10 cellular contexts compared by ENCODE assay signal in the genomic region with DNA sequence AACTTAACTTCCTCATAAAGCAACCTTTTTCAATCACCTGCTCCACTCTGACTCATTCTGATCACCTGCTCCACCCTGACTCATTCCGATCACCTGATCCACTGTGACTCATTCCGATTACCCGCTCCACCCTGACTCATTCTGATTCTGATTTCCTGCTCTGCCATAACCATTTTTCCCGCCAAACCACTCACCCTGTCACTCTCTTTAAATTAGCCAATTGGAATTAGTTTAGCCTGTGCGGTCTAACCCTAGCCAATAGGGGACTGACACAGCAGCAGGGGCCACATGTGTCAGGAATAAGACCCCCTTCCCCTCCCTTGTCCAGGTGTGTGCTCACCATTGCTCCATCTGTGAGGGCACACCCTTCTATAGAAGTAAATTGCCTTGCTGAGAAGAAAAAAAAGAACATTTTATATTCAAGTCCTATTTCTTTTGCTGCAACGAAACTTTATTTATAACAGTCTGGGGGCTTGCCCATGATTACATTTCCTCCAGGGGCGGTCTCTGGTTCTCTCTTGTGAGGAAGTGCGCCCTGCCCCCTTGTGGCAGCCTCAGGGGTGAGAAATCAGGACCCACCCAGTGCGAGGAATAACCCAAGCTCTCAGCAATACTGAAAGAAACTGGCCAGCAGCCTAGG. TPM values are rescaled to one million over a fixed set of nuclear protein-coding genes. Genes with fewer than 3 reads are reported as not detected.
DNase-seq lines count a peak whose midpoint lies in the region; ATAC-seq, FAIRE-seq and TF ChIP-seq lines count a peak whose summit lies in the region.
"Not testable (repeated sequence)": the region's sequence is repeated elsewhere in the genome, so short reads cannot be mapped to it uniquely, and the experiment has no call there.
"Had no signal": no experiment of that assay in that cellular context is flagged by ENCODE, and none has a peak within 500 bp of the region (broad histone marks: within the 10 kb centered on the region; RNA-seq: fewer than 3 reads in every experiment).

No MANE protein-coding gene starts in this region.

- TF ChIP-seq POLR2A in GM12878 (IDR thresholded peaks at IDR 0.05; ENCODE audit: low read depth, low read length); suprapubic skin (IDR thresholded peaks at IDR 0.05): not testable (repeated sequence)

- peak overlapping the region; percentile 78 for H3K27ac ChIP-seq in PC-3 (ENCODE audit: low read length)
- H3K27ac ChIP-seq in GM12878 (ENCODE audit: control insufficient read depth, insufficient read depth); fibroblast of lung (ENCODE audit: insufficient read depth, low read length); neural progenitor cell: not testable (repeated sequence)
- peak overlapping the region; percentile 84 for H3K27ac ChIP-seq in suprapubic skin

- peak; percentile 86 for DNase-seq in DMS53 (lab: John Stamatoyannopoulos, UW)
- DNase-seq in HK-2 (ENCODE audit: unreplicated experiment), result peak; percentile 72
- DNase-seq in PC-3, result peak; percentile 76
- peak; percentile 67 for DNase-seq in activated CD8-positive, alpha-beta T cell treated with anti-CD3 and anti-CD28 coated beads for 36 hours
- DNase-seq in GM12878 (ENCODE audit: low read depth, low spot score), result peak; percentile 59
- DNase-seq in fibroblast of lung (ENCODE audit: low read depth in 2 of 2), result peak; percentile 49 to 58
- DNase-seq in neural progenitor cell (ENCODE audit: low spot score), result peak; percentile 70
- not testable (repeated sequence) for DNase-seq in suprapubic skin (ENCODE audit: low spot score in 2 of 2)

- not testable (repeated sequence) for H3K9ac ChIP-seq in PC-3 (ENCODE audit: low read length); GM12878 (ENCODE audit: control insufficient read depth, insufficient read depth, low read length); fibroblast of lung (ENCODE audit: insufficient read depth, low read length); neural progenitor cell

- H3K4me1 ChIP-seq in PC-3 (ENCODE audit: insufficient read depth, low read length); GM12878 (ENCODE audit: control insufficient read depth, insufficient read depth, low read length); fibroblast of lung (ENCODE audit: control insufficient read depth, extremely low read depth, insufficient read depth, low read length); neural progenitor cell: not testable (repeated sequence)
- peaks cover 28% of the 10 kb centered on the region for H3K4me1 ChIP-seq in suprapubic skin

- POLR2A ChIA-PET in PC-3 (lab: Charles Lee; ENCODE audit: unreplicated experiment); activated CD8-positive, alpha-beta T cell treated with anti-CD3 and anti-CD28 coated beads for 36 hours (lab: Charles Lee); GM12878 (lab: Charles Lee): not testable (repeated sequence)

- H2AFZ ChIP-seq in PC-3 (ENCODE audit: low read length); GM12878 (ENCODE audit: control insufficient read depth, low read depth, low read length); fibroblast of lung (ENCODE audit: low read length); neural progenitor cell (replicated peaks): not testable (repeated sequence)

- TF ChIP-seq CTCF in PC-3 (conservative IDR thresholded peaks at IDR 0.05; ENCODE audit: low read depth, low read length); activated CD8-positive, alpha-beta T cell treated with anti-CD3 and anti-CD28 coated beads for 36 hours (IDR thresholded peaks at IDR 0.05); fibroblast of lung (conservative IDR thresholded peaks at IDR 0.05 in 1 of 2, IDR thresholded peaks at IDR 0.05 in 1 of 2; ENCODE audit: low read depth in 1 of 2, low read length in 2 of 2); suprapubic skin (IDR thresholded peaks at IDR 0.05): not testable (repeated sequence)
- TF ChIP-seq CTCF in GM12878 (IDR thresholded peaks at IDR 0.05 in 2 of 3, conservative IDR thresholded peaks at IDR 0.05 in 1 of 3; ENCODE audit: control insufficient read depth in 2 of 3, extremely low read depth in 1 of 3, insufficient read depth in 1 of 3, low read depth in 3 of 3, low read length in 3 of 3) (0 out of 6 replicates have a peak, but pooled peaks of 2 of the 3 experiments have one; percentile 5 to 22), neural progenitor cell (IDR thresholded peaks at IDR 0.05) (peak; percentile 67)

- H3K4me2 ChIP-seq in PC-3 (ENCODE audit: low read length); GM12878 (ENCODE audit: control insufficient read depth, insufficient read depth); fibroblast of lung (ENCODE audit: extremely low read depth, insufficient read depth, low read length); neural progenitor cell: not testable (repeated sequence)

- not testable (repeated sequence) for ATAC-seq in PC-3
- ATAC-seq in activated CD8-positive, alpha-beta T cell treated with anti-CD3 and anti-CD28 coated beads for 36 hours, result peak; percentile 69
- peak; percentile 86 for ATAC-seq in GM12878

- not testable (repeated sequence) for H3K27me3 Mint-ChIP-seq in activated CD8-positive, alpha-beta T cell treated with anti-CD3 and anti-CD28 coated beads for 36 hours; neural progenitor cell (ENCODE audit: insufficient read depth, low read depth)

- H3K36me3 ChIP-seq in PC-3 (ENCODE audit: low read depth, low read length); GM12878 (ENCODE audit: control insufficient read depth in 2 of 2, insufficient read depth in 2 of 2, low read length in 1 of 2); fibroblast of lung (ENCODE audit: control insufficient read depth, insufficient read depth, low read length); neural progenitor cell; suprapubic skin: not testable (repeated sequence)

- H4K20me1 ChIP-seq in PC-3 (ENCODE audit: low read length); GM12878 (ENCODE audit: control insufficient read depth, insufficient read depth); fibroblast of lung (ENCODE audit: control insufficient read depth, extremely low read depth, insufficient read depth, low read length); neural progenitor cell (ENCODE audit: low read depth): not testable (repeated sequence)

- not testable (repeated sequence) for H3K9me3 ChIP-seq in PC-3 (ENCODE audit: low read length); fibroblast of lung (ENCODE audit: control insufficient read depth, insufficient read depth, low read depth, low read length); neural progenitor cell (ENCODE audit: low read depth)
- H3K9me3 ChIP-seq in GM12878 (replicated peaks; ENCODE audit: control insufficient read depth, insufficient read depth, low read length) (peaks cover 23% of the 10 kb centered on the region), suprapubic skin (peaks cover 12% of the 10 kb centered on the region)

- not testable (repeated sequence) for TF ChIP-seq RAD21 in GM12878 (IDR thresholded peaks at IDR 0.05; ENCODE audit: insufficient read depth, low read depth, low read length)

- intact Hi-C loops in PC-3 (cut with micrococcal nuclease); activated CD8-positive, alpha-beta T cell treated with anti-CD3 and anti-CD28 coated beads for 36 hours (cut with micrococcal nuclease): not testable (repeated sequence)
- intact Hi-C loops in GM12878 (cut with micrococcal nuclease; ENCODE audit: unreplicated experiment), result loop anchor here (2.0 kb wide), 1 partner anchor 56 kb away; no protein-coding TSS in a partner anchor

- not testable (repeated sequence) for H3K4me3 Mint-ChIP-seq in activated CD8-positive, alpha-beta T cell treated with anti-CD3 and anti-CD28 coated beads for 36 hours; neural progenitor cell

- not testable (repeated sequence) for H3K4me1 Mint-ChIP-seq in activated CD8-positive, alpha-beta T cell treated with anti-CD3 and anti-CD28 coated beads for 36 hours (ENCODE audit: low read depth)
- peaks cover 18% of the 10 kb centered on the region for H3K4me1 Mint-ChIP-seq in neural progenitor cell

- H3K36me3 Mint-ChIP-seq in activated CD8-positive, alpha-beta T cell treated with anti-CD3 and anti-CD28 coated beads for 36 hours (ENCODE audit: low read depth); neural progenitor cell: not testable (repeated sequence)

- H3K27me3 ChIP-seq in PC-3 (ENCODE audit: low read length); GM12878 (replicated peaks in 1 of 2; ENCODE audit: control insufficient read depth in 2 of 2, insufficient read depth in 2 of 2, low read length in 1 of 2); fibroblast of lung (ENCODE audit: control insufficient read depth, insufficient read depth, low read length); neural progenitor cell; suprapubic skin: not testable (repeated sequence)

- not testable (repeated sequence) for FAIRE-seq in GM12878 (lab: Jason Lieb, UNC)

- WGBS in GM12878 (ENCODE audit: insufficient coverage, insufficient replicate concordance, low lambda C conversion rate, missing lambda C conversion rate), result 24% methylated on average over 9 of the region's 9 CpGs
- 78% methylated on average over 9 of the region's 9 CpGs for WGBS in suprapubic skin

- not testable (repeated sequence) for H3K9me2 ChIP-seq in PC-3 (replicated peaks; ENCODE audit: low read length)

- CTCF ChIA-PET in PC-3 (lab: Charles Lee); activated CD8-positive, alpha-beta T cell treated with anti-CD3 and anti-CD28 coated beads for 36 hours (lab: Charles Lee): not testable (repeated sequence)
- CTCF ChIA-PET in GM12878 (lab: Yijun Ruan, JAX), result interaction anchor here (1.1 kb wide), 1 partner anchor 9 kb away, joined by 3 read pairs; no protein-coding TSS in a partner anchor

- not testable (repeated sequence) for H3K79me2 ChIP-seq in PC-3 (ENCODE audit: low read length); GM12878 (ENCODE audit: control insufficient read depth, insufficient read depth, low read length); fibroblast of lung (ENCODE audit: control insufficient read depth, insufficient read depth, low read length); neural progenitor cell (ENCODE audit: low read depth)

- in situ Hi-C loops in GM12878 (cut with MboI), result not testable (repeated sequence)

- H3K4me3 ChIP-seq in PC-3 (ENCODE audit: low read length); GM12878; fibroblast of lung (replicated peaks in 1 of 4; ENCODE audit: control extremely low read depth in 1 of 4, insufficient read depth in 1 of 4, low read depth in 3 of 4, low read length in 4 of 4); neural progenitor cell; suprapubic skin: not testable (repeated sequence)

- RAD21 ChIA-PET in GM12878 (lab: Charles Lee; ENCODE audit: unreplicated experiment), result not testable (repeated sequence)

- not testable (repeated sequence) for H3F3A ChIP-seq in PC-3 (ENCODE audit: low read length, unreplicated experiment); neural progenitor cell (ENCODE audit: low read depth)

- SMC1A ChIA-PET in GM12878 (lab: Charles Lee; ENCODE audit: uncharacterized antibody, unreplicated experiment), result not testable (repeated sequence)

- not testable (repeated sequence) for TF ChIP-seq EP300 in GM12878 (IDR thresholded peaks at IDR 0.05; ENCODE audit: borderline replicate concordance in 1 of 2, control insufficient read depth in 1 of 2, low read depth in 2 of 2, low read length in 2 of 2); suprapubic skin (IDR thresholded peaks at IDR 0.05)

- BruUV-seq in PC-3 (replicated peaks; lab: Mats Ljungman, UMichigan); GM12878 (replicated peaks; lab: Mats Ljungman, UMichigan): not testable (repeated sequence)

- peak overlapping the region; percentile 46 for H3K27ac Mint-ChIP-seq in activated CD8-positive, alpha-beta T cell treated with anti-CD3 and anti-CD28 coated beads for 36 hours
- H3K27ac Mint-ChIP-seq in neural progenitor cell, result not testable (repeated sequence)

- peaks cover 19% of the 10 kb centered on the region for H3K9me3 Mint-ChIP-seq in activated CD8-positive, alpha-beta T cell treated with anti-CD3 and anti-CD28 coated beads for 36 hours
- H3K9me3 Mint-ChIP-seq in neural progenitor cell, result not testable (repeated sequence)

RNA-seq across cellular contexts. Expression of a gene that starts 24.3 kb away (rescaled TPM):
- total RNA-seq in PC-3 (2014; rRNA removed) (not detected in 2 replicates), GM12878 (2014; rRNA removed) (not detected in 2 replicates), GM12878 (2014; rRNA removed; fragmentation: Illumina TruSeq; extraction: Trizol) (not detected in 2 replicates), GM12878 (2021) (not detected in 2 replicates), fibroblast of lung (not detected in 2 replicates), neural progenitor cell (ENCODE audit: low replicate concordance) (0.15 TPM in 1 of 2 replicates, not detected in the other), suprapubic skin (under 1 TPM in 1 of 4 donors, not detected in 3; 0.72 TPM)
- not detected for total RNA-seq in activated CD8-positive, alpha-beta T cell treated with anti-CD3 and anti-CD28 coated beads for 36 hours
- not detected in 2 replicates for total RNA-seq in GM12878 (2013; cell fraction: nucleolus; rRNA removed)
- polyA plus RNA-seq in GM12878 (2011; ENCODE audit: low read depth), result not detected
- polyA plus RNA-seq in GM12878 (2011; rRNA removed) (not detected in 2 replicates), GM12878 (2014; fragmentation: Illumina TruSeq; extraction: Trizol) (0.01 TPM in 1 of 2 replicates, not detected in the other), GM12878 (2014; fragmentation: Nextera tagmentation; extraction: Ambion mirVana) (not detected), GM12878 (2014; rRNA removed) (not detected in 2 replicates), GM12878 (2016; fragmentation: Nextera tagmentation; extraction: Ambion mirVana) (under 1 TPM in 1 of 2 experiments, not detected in 1; 0.11 TPM), fibroblast of lung (not detected in 2 replicates)
- not detected in 2 replicates for polyA plus RNA-seq in GM12878 (2011; cell fraction: cytosol; rRNA removed)
- polyA plus RNA-seq in GM12878 (2011; cell fraction: nucleus; rRNA removed), result not detected in 2 replicates
- not detected in 2 replicates for polyA plus RNA-seq in GM12878 (2012)
- not detected in 2 replicates for polyA minus RNA-seq in GM12878 (2011; rRNA and poly(A)+ RNA removed)
- not detected in 2 replicates for polyA minus RNA-seq in GM12878 (2011; cell fraction: cytosol; rRNA and poly(A)+ RNA removed)
- polyA minus RNA-seq in GM12878 (2011; cell fraction: nucleus; rRNA and poly(A)+ RNA removed), result not detected in 2 replicates
- not detected in 2 replicates for polyA plus RNA-seq in fibroblast of lung (2012)
- not detected in 2 replicates for polyA minus RNA-seq in fibroblast of lung (ENCODE audit: low replicate concordance)
- total RNA-seq: activated naive CD8-positive, alpha-beta T cell treated with anti-CD3 and anti-CD28 coated beads, Interleukin-2, amount 10 ng/mL, durations not matched to agents 7 days and 5 days had no signal
- polyA plus RNA-seq: CD14-positive monocyte had no signal
